ENCODE assay signal across 2 cellular contexts in genomic region chr10:43930777-43931176, GRCh38.
TF ChIP-seq lines count a peak whose summit lies in the region.

No MANE protein-coding gene starts in this region.

TF ChIP-seq in SK-N-SH, 30 proteins besides CTCF, POLR2A, EP300 and RAD21 (continued from another document):
- TF ChIP-seq REST (IDR thresholded peaks at IDR 0.05; ENCODE audit: low read depth, low read length) (no peak), MEF2A (IDR thresholded peaks at IDR 0.05; ENCODE audit: borderline replicate concordance, low read depth) (no peak), MAX (IDR thresholded peaks at IDR 0.05; ENCODE audit: low read depth) (no peak), TCF12 (IDR thresholded peaks at IDR 0.05) (no peak), RXRA (IDR thresholded peaks at IDR 0.05; ENCODE audit: borderline replicate concordance, low read depth) (no peak), RFX5 (IDR thresholded peaks at IDR 0.05; ENCODE audit: low read length) (no peak), SMC3 (IDR thresholded peaks at IDR 0.05; ENCODE audit: low read depth, low read length) (no peak), POLR2AphosphoS5 (IDR thresholded peaks at IDR 0.05; ENCODE audit: low read depth, low read length) (no peak), FOSL2 (IDR thresholded peaks at IDR 0.05; ENCODE audit: borderline replicate concordance, low read depth) (no peak), ELF1 (IDR thresholded peaks at IDR 0.05) (no peak), YY1 (IDR thresholded peaks at IDR 0.05; ENCODE audit: low read depth) (no peak), PBX3 (IDR thresholded peaks at IDR 0.05) (no peak), USF2 (IDR thresholded peaks at IDR 0.05; ENCODE audit: borderline replicate concordance, low read depth, low read length) (no peak), SIN3A (IDR thresholded peaks at IDR 0.05; ENCODE audit: borderline replicate concordance, low read depth, low read length) (no peak), NFIC (IDR thresholded peaks at IDR 0.05; ENCODE audit: borderline replicate concordance) (no peak), TEAD4 (IDR thresholded peaks at IDR 0.05; ENCODE audit: borderline replicate concordance, insufficient read depth) (no peak), CHD2 (IDR thresholded peaks at IDR 0.05; ENCODE audit: low read length, partially characterized antibody) (no peak)
- TF ChIP-seq, protein P1, sequence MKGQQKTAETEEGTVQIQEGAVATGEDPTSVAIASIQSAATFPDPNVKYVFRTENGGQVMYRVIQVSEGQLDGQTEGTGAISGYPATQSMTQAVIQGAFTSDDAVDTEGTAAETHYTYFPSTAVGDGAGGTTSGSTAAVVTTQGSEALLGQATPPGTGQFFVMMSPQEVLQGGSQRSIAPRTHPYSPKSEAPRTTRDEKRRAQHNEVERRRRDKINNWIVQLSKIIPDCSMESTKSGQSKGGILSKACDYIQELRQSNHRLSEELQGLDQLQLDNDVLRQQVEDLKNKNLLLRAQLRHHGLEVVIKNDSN (IDR thresholded peaks at IDR 0.05; ENCODE audit: borderline replicate concordance, low read depth), result no peak

TF ChIP-seq in SK-N-SH treated with all-trans-retinoic acid at 6 μM for 48 hours, 23 proteins besides CTCF, POLR2A, EP300 and RAD21 (continued from another document):
- TF ChIP-seq PATZ1 (CRISPR knock-in tag; IDR thresholded peaks at IDR 0.05; ENCODE audit: borderline replicate concordance) (no peak), TSHZ2 (CRISPR knock-in tag; IDR thresholded peaks at IDR 0.05) (no peak), OSR1 (CRISPR knock-in tag; IDR thresholded peaks at IDR 0.05) (no peak), SNAI2 (CRISPR knock-in tag; IDR thresholded peaks at IDR 0.05) (no peak), RARB (CRISPR knock-in tag; IDR thresholded peaks at IDR 0.05) (no peak), CSDC2 (CRISPR knock-in tag; IDR thresholded peaks at IDR 0.05) (no peak), BACH2 (CRISPR knock-in tag; IDR thresholded peaks at IDR 0.05; ENCODE audit: borderline replicate concordance) (no peak), PPARA (CRISPR knock-in tag; IDR thresholded peaks at IDR 0.05; ENCODE audit: borderline replicate concordance) (no peak), ZNF8 (CRISPR knock-in tag; IDR thresholded peaks at IDR 0.05) (no peak), ISL1 (CRISPR knock-in tag; IDR thresholded peaks at IDR 0.05) (no peak), TOX (CRISPR knock-in tag; IDR thresholded peaks at IDR 0.05; ENCODE audit: borderline replicate concordance) (no peak), GLIS3 (CRISPR knock-in tag; IDR thresholded peaks at IDR 0.05) (no peak), ZC3H10 (CRISPR knock-in tag; IDR thresholded peaks at IDR 0.05) (no peak), ESRRG (CRISPR knock-in tag; IDR thresholded peaks at IDR 0.05) (no peak)
- TF ChIP-seq, protein P2, sequence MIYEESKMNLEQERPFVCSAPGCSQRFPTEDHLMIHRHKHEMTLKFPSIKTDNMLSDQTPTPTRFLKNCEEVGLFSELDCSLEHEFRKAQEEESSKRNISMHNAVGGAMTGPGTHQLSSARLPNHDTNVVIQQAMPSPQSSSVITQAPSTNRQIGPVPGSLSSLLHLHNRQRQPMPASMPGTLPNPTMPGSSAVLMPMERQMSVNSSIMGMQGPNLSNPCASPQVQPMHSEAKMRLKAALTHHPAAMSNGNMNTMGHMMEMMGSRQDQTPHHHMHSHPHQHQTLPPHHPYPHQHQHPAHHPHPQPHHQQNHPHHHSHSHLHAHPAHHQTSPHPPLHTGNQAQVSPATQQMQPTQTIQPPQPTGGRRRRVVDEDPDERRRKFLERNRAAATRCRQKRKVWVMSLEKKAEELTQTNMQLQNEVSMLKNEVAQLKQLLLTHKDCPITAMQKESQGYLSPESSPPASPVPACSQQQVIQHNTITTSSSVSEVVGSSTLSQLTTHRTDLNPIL (CRISPR knock-in tag; IDR thresholded peaks at IDR 0.05; ENCODE audit: low read depth), result no peak
- TF ChIP-seq, protein P3, sequence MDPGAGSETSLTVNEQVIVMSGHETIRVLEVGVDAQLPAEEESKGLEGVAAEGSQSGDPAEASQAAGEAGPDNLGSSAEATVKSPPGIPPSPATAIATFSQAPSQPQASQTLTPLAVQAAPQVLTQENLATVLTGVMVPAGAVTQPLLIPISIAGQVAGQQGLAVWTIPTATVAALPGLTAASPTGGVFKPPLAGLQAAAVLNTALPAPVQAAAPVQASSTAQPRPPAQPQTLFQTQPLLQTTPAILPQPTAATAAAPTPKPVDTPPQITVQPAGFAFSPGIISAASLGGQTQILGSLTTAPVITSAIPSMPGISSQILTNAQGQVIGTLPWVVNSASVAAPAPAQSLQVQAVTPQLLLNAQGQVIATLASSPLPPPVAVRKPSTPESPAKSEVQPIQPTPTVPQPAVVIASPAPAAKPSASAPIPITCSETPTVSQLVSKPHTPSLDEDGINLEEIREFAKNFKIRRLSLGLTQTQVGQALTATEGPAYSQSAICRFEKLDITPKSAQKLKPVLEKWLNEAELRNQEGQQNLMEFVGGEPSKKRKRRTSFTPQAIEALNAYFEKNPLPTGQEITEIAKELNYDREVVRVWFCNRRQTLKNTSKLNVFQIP (CRISPR knock-in tag; IDR thresholded peaks at IDR 0.05; ENCODE audit: borderline replicate concordance, low read depth), result no peak
